Comparison of ENCODE assay signal across 1 cellular context in genomic region chr19:49590071-49590970, GRCh38.
A peak's percentile ranks its signal among the peaks of the same experiment; 100 is the strongest.
TF ChIP-seq lines count a peak whose summit lies in the region.

No MANE protein-coding gene starts in this region.

TF ChIP-seq in HCT116, 20 proteins besides CTCF, POLR2A, EP300 and RAD21 (continued from another document):
- TF ChIP-seq POLR2AphosphoS5 (IDR thresholded peaks at IDR 0.05; ENCODE audit: low read depth, low read length) (peak; percentile 97), YY1 (IDR thresholded peaks at IDR 0.05; ENCODE audit: extremely low read depth, insufficient replicate concordance, low read depth, low read length) (peak; percentile 21), REST (IDR thresholded peaks at IDR 0.05; ENCODE audit: low read depth) (no peak), EGR1 (IDR thresholded peaks at IDR 0.05; ENCODE audit: low read depth) (peak; percentile 91), ZFX (IDR thresholded peaks at IDR 0.05) (peak; percentile 83), ZBTB33 (IDR thresholded peaks at IDR 0.05; ENCODE audit: extremely low read depth, insufficient replicate concordance, low read length) (no peak), JUND (IDR thresholded peaks at IDR 0.05) (no peak), SIN3A (IDR thresholded peaks at IDR 0.05; ENCODE audit: low read depth) (peak; percentile 55; the same call in 1 of the 2 replicates), SRF (IDR thresholded peaks at IDR 0.05; ENCODE audit: low read depth) (no peak), ELF1 (IDR thresholded peaks at IDR 0.05; ENCODE audit: borderline replicate concordance, low read depth) (no peak), SP1 (IDR thresholded peaks at IDR 0.05; ENCODE audit: low read depth) (peak; percentile 27), EZH2 (IDR thresholded peaks at IDR 0.05) (no peak)
